Comparison of ENCODE assay signal across 12 cellular contexts in the genomic region with DNA sequence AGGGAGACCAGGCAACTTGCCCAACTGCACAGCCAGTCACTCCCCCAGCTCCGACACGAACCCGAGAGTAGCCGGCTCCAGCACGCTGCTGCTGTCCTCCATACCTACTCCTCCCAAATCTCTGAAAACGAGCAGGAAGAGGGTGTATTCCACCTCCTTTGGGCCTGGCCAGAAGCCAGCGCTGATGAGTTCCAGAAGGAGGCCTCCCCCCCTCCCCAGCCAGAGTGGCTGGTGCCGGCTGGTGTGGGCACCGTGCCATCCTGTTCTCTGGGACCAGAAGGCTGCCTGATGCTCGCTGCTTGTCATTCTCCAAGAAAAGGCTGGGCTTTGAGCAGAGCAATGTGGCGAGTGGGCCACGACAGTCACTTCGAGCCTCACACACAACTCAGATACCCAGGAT. TPM values are rescaled to one million over a fixed set of nuclear protein-coding genes. Genes with fewer than 3 reads are reported as not detected.
A peak's percentile ranks its signal among the peaks of the same experiment; 100 is the strongest.
DNase-seq lines count a peak whose midpoint lies in the region; ATAC-seq lines count a peak whose summit lies in the region.
"Had no signal": no experiment of that assay in that cellular context is flagged by ENCODE, and none has a peak within 500 bp of the region (broad histone marks: within the 10 kb centered on the region; RNA-seq: fewer than 3 reads in every experiment).

No MANE protein-coding gene starts in this region.

- peak overlapping the region; percentile 47 for H3K27ac ChIP-seq in cingulate gyrus (ENCODE audit: low read depth, low read length)

- ATAC-seq in HG03196 (IDR thresholded peaks at IDR 0.05; ENCODE audit: unreplicated experiment) (no peak), GM18502 (IDR thresholded peaks at IDR 0.05; ENCODE audit: poor library complexity, unreplicated experiment) (no peak), HG03565 (IDR thresholded peaks at IDR 0.05; ENCODE audit: unreplicated experiment) (no peak)

- peak; percentile 47 for DNase-seq in Daoy (ENCODE audit: low read depth)
- DNase-seq in NCI-H2171 (lab: John Stamatoyannopoulos, UW), result peak; percentile 95
- peak; percentile 73 for DNase-seq in putamen (ENCODE audit: low spot score)
- DNase-seq in A172 (ENCODE audit: low spot score), result no peak
- DNase-seq: activated B cell treated with CpG ODN at 0.5 μM for 24 hours; MV-4-11; naive B cell; stimulated activated CD8-positive, alpha-beta memory T cell treated with anti-CD3 and anti-CD28 coated beads, Interleukin-4, amount 100 ng/mL, for 48 hours had no signal

RNA-seq across cellular contexts. Expression of a gene that starts 22.2 kb away (rescaled TPM):
- total RNA-seq in Daoy (2014; rRNA removed; shearing (Covaris generic)), result 9.1 and 16.8 TPM in 2 replicates
- 0.10 and 0.36 TPM in 2 replicates for total RNA-seq in A172 (2014; rRNA removed; shearing (Covaris generic))
